ENCODE assay signal across 10 cellular contexts in genomic region chr1:84166797-84167196, GRCh38. TPM values are rescaled to one million over a fixed set of nuclear protein-coding genes. Genes with fewer than 3 reads are reported as not detected.
DNase-seq lines count a peak whose midpoint lies in the region; ATAC-seq, FAIRE-seq and TF ChIP-seq lines count a peak whose summit lies in the region.
"Had no signal": no experiment of that assay in that cellular context is flagged by ENCODE, and none has a peak within 500 bp of the region (broad histone marks: within the 10 kb centered on the region; RNA-seq: fewer than 3 reads in every experiment).

No MANE protein-coding gene starts in this region.

- H3K9me3 ChIP-seq in suprapubic skin: no peaks in the 10 kb centered on the region
- no peaks in the 10 kb centered on the region for H3K9me3 ChIP-seq in small intestine (ENCODE audit: control insufficient read depth, low read depth)

- H3K4me3 ChIP-seq in suprapubic skin (no peak overlapping the region), small intestine (ENCODE audit: low read depth in 1 of 2, low read length in 2 of 2) (no peak overlapping the region)
- H3K4me3 ChIP-seq: SK-N-MC had no signal

- H3K36me3 Mint-ChIP-seq in activated naive CD8-positive, alpha-beta T cell: peaks cover 7% of the 10 kb centered on the region

- DNase-seq in GM12891 (ENCODE audit: insufficient read length, low spot score) (no peak), head of caudate nucleus (no peak), A172 (ENCODE audit: low spot score) (no peak), suprapubic skin (ENCODE audit: low spot score in 2 of 2) (no peak), small intestine (no peak)
- DNase-seq: CD4-positive, alpha-beta T cell had no signal

- no peak for TF ChIP-seq POLR2A in GM12891 (IDR thresholded peaks at IDR 0.05; ENCODE audit: low read depth, low read length)
- TF ChIP-seq POLR2A in suprapubic skin (IDR thresholded peaks at IDR 0.05): no peak

- H3K4me3 Mint-ChIP-seq in activated naive CD8-positive, alpha-beta T cell: peak overlapping the region; percentile 52
- H3K4me3 Mint-ChIP-seq: CD4-positive, alpha-beta T cell had no signal

- no peaks in the 10 kb centered on the region for H3K4me1 ChIP-seq in suprapubic skin
- H3K4me1 ChIP-seq in small intestine (ENCODE audit: control insufficient read depth in 2 of 2, insufficient read depth in 1 of 2, low read depth in 1 of 2, low read length in 1 of 2): no peaks in the 10 kb centered on the region

- FAIRE-seq in GM12891 (lab: Jason Lieb, UNC) (peak; percentile 23), small intestine (lab: Jason Lieb, UNC) (no peak)

- H3K27me3 Mint-ChIP-seq in activated naive CD8-positive, alpha-beta T cell: no peaks in the 10 kb centered on the region
- H3K27me3 Mint-ChIP-seq: CD4-positive, alpha-beta T cell had no signal

- no peaks in the 10 kb centered on the region for H3K27me3 ChIP-seq in suprapubic skin
- no peaks in the 10 kb centered on the region for H3K27me3 ChIP-seq in small intestine (ENCODE audit: control insufficient read depth in 2 of 2, insufficient read depth in 2 of 2, low read length in 2 of 2)

- no peaks in the 10 kb centered on the region for H3K36me3 ChIP-seq in suprapubic skin
- H3K36me3 ChIP-seq in small intestine (ENCODE audit: control insufficient read depth in 2 of 2, insufficient read depth in 2 of 2, low read length in 2 of 2): no peaks in the 10 kb centered on the region

- H3K9me3 Mint-ChIP-seq in activated naive CD8-positive, alpha-beta T cell (ENCODE audit: low read depth): peaks cover 6% of the 10 kb centered on the region
- H3K9me3 Mint-ChIP-seq: CD4-positive, alpha-beta T cell had no signal

- WGBS in suprapubic skin: 83% methylated on average over 1 of the region's 1 CpG
- 58 to 84% (median 81%) methylated on average over 1 of the region's 1 CpG for WGBS in small intestine, 3 donors

- no peak for TF ChIP-seq EP300 in suprapubic skin (IDR thresholded peaks at IDR 0.05)

- no peak overlapping the region for H3K27ac ChIP-seq in suprapubic skin
- no peak overlapping the region for H3K27ac ChIP-seq in small intestine (ENCODE audit: low read depth in 1 of 2, low read length in 1 of 2)
- H3K27ac ChIP-seq: SK-N-MC had no signal

- peaks cover 85% of the 10 kb centered on the region for H3K4me1 Mint-ChIP-seq in activated naive CD8-positive, alpha-beta T cell (ENCODE audit: low read depth)

- intact Hi-C loops in head of caudate nucleus (cut with DNase I): loop anchor here (5.0 to 10.0 kb wide), 3 partner anchors 88 to 338 kb away; partner anchors contain the start of genes GNG5 and SPATA1

- ATAC-seq in GM19467 (IDR thresholded peaks at IDR 0.05; ENCODE audit: unreplicated experiment) (peak; percentile 95), HG03066 (IDR thresholded peaks at IDR 0.05; ENCODE audit: low read depth, unreplicated experiment) (peak; percentile 92)

- peak overlapping the region; percentile 36 for H3K27ac Mint-ChIP-seq in activated naive CD8-positive, alpha-beta T cell
- H3K27ac Mint-ChIP-seq: CD4-positive, alpha-beta T cell had no signal

- no peak for TF ChIP-seq CTCF in suprapubic skin (IDR thresholded peaks at IDR 0.05)

TF ChIP-seq in GM12891, 5 proteins besides CTCF, POLR2A, EP300 and RAD21:
- TF ChIP-seq TAF1 (IDR thresholded peaks at IDR 0.05; ENCODE audit: low read depth, low read length) (no peak), SPI1 (IDR thresholded peaks at IDR 0.05; ENCODE audit: low read depth, low read length) (peak; percentile 89)

RNA-seq across cellular contexts. Expression of gene PRKACB, which starts 22.7 kb away (rescaled TPM):
- polyA plus RNA-seq in GM12891 (2012; ENCODE audit: low read depth, missing spikeins): 3.8 TPM
- total RNA-seq in A172 (2014; rRNA removed; shearing (Covaris generic)): 12.5 and 14.6 TPM in 2 replicates
- 10 to 100 TPM in 2 of 4 donors, 1 to 10 TPM in 2; 6.6 to 12.2 (median 9.1) TPM for total RNA-seq in suprapubic skin
- polyA plus RNA-seq in small intestine: 1 to 10 TPM; 1.8 to 9.2 (median 5.4) TPM
